In genomic region chr11:110141812-110142211, GRCh38 we compare ENCODE assay signal across 14 cellular contexts. TPM values are rescaled to one million over a fixed set of nuclear protein-coding genes. Genes with fewer than 3 reads are reported as not detected.
DNase-seq lines count a peak whose midpoint lies in the region; ATAC-seq and TF ChIP-seq lines count a peak whose summit lies in the region.
"Had no signal": no experiment of that assay in that cellular context is flagged by ENCODE, and none has a peak within 500 bp of the region (broad histone marks: within the 10 kb centered on the region; RNA-seq: fewer than 3 reads in every experiment).

No MANE protein-coding gene starts in this region.

- H3K9me3 ChIP-seq in RWPE2 (ENCODE audit: severe bottlenecking), result no peaks in the 10 kb centered on the region

- H3K27ac ChIP-seq in RWPE2 (ENCODE audit: poor library complexity, severe bottlenecking), result peak overlapping the region; percentile 33
- H3K27ac ChIP-seq: BLaER1 treated with 17β-estradiol and CSF1 and Interleukin-3, amounts not matched to agents 10 nM and 100 nM; HL-60 had no signal

- no peaks in the 10 kb centered on the region for H3K9me3 Mint-ChIP-seq in glutamatergic neuron (ENCODE audit: unreplicated experiment)
- H3K9me3 Mint-ChIP-seq in activated CD4-positive, alpha-beta memory T cell treated with anti-CD3 and anti-CD28 coated beads for 36 hours, result no peaks in the 10 kb centered on the region
- H3K9me3 Mint-ChIP-seq: CD8-positive, alpha-beta T cell; H9 had no signal

- peaks cover 44% of the 10 kb centered on the region for H3K36me3 ChIP-seq in RWPE2 (ENCODE audit: low read depth)

- DNase-seq in RWPE2 (ENCODE audit: low spot score) (no peak), epithelial cell of esophagus (ENCODE audit: low read depth) (peak; percentile 57), glutamatergic neuron (no peak)
- no peak for DNase-seq in activated CD4-positive, alpha-beta memory T cell treated with anti-CD3 and anti-CD28 coated beads for 36 hours
- DNase-seq: Calu3; CD8-positive, alpha-beta T cell; DMS79 treated with DMSO at 0.1 percent for 48 hours; GF-D8; H9 had no signal

- H3K4me3 Mint-ChIP-seq in glutamatergic neuron (ENCODE audit: unreplicated experiment), result peak overlapping the region; percentile 88
- no peak overlapping the region for H3K4me3 Mint-ChIP-seq in activated CD4-positive, alpha-beta memory T cell treated with anti-CD3 and anti-CD28 coated beads for 36 hours
- H3K4me3 Mint-ChIP-seq: B cell; CD8-positive, alpha-beta T cell; H9 had no signal

- no peaks in the 10 kb centered on the region for H3K36me3 Mint-ChIP-seq in glutamatergic neuron (ENCODE audit: unreplicated experiment)
- H3K36me3 Mint-ChIP-seq in activated CD4-positive, alpha-beta memory T cell treated with anti-CD3 and anti-CD28 coated beads for 36 hours, result no peaks in the 10 kb centered on the region
- H3K36me3 Mint-ChIP-seq: CD8-positive, alpha-beta T cell had no signal

- ATAC-seq in RWPE2 (ENCODE audit: low read depth) (peak; percentile 93), HG03565 (IDR thresholded peaks at IDR 0.05; ENCODE audit: unreplicated experiment) (no peak), HG02970 (IDR thresholded peaks at IDR 0.05; ENCODE audit: low FRiP score, unreplicated experiment) (no peak)
- ATAC-seq: CD8-positive, alpha-beta T cell had no signal

- H3K4me1 ChIP-seq in RWPE2 (ENCODE audit: insufficient read depth, poor library complexity, severe bottlenecking), result peaks cover 12% of the 10 kb centered on the region

- H3K27ac Mint-ChIP-seq in glutamatergic neuron (ENCODE audit: unreplicated experiment), result no peak overlapping the region
- H3K27ac Mint-ChIP-seq in activated CD4-positive, alpha-beta memory T cell treated with anti-CD3 and anti-CD28 coated beads for 36 hours, result no peak overlapping the region
- H3K27ac Mint-ChIP-seq: B cell; CD8-positive, alpha-beta T cell; H9 had no signal

- POLR2A ChIA-PET in activated CD4-positive, alpha-beta memory T cell treated with anti-CD3 and anti-CD28 coated beads for 36 hours (lab: Charles Lee), result no interaction called here

- intact Hi-C loops in activated CD4-positive, alpha-beta memory T cell treated with anti-CD3 and anti-CD28 coated beads for 36 hours (cut with micrococcal nuclease), result no loop called here

- CTCF ChIA-PET in activated CD4-positive, alpha-beta memory T cell treated with anti-CD3 and anti-CD28 coated beads for 36 hours (lab: Charles Lee), result interaction anchor here (1.4 kb wide), 1 partner anchor 60 kb away, joined by 3 read pairs; no protein-coding TSS in a partner anchor

- no peak for TF ChIP-seq CTCF in RWPE2 (IDR thresholded peaks at IDR 0.05; ENCODE audit: poor library complexity, severe bottlenecking)
- no peak for TF ChIP-seq CTCF in epithelial cell of esophagus (IDR thresholded peaks at IDR 0.05; ENCODE audit: insufficient read depth, low read depth, low read length, missing control alignments)
- no peak for TF ChIP-seq CTCF in glutamatergic neuron (IDR thresholded peaks at IDR 0.05; ENCODE audit: partially characterized antibody, unreplicated experiment)

- H3K27me3 Mint-ChIP-seq in glutamatergic neuron (ENCODE audit: unreplicated experiment), result peaks cover 2% of the 10 kb centered on the region
- peaks cover 9% of the 10 kb centered on the region for H3K27me3 Mint-ChIP-seq in activated CD4-positive, alpha-beta memory T cell treated with anti-CD3 and anti-CD28 coated beads for 36 hours

- H3K4me1 Mint-ChIP-seq in glutamatergic neuron (ENCODE audit: low read depth, unreplicated experiment), result peaks cover 45% of the 10 kb centered on the region
- no peaks in the 10 kb centered on the region for H3K4me1 Mint-ChIP-seq in activated CD4-positive, alpha-beta memory T cell treated with anti-CD3 and anti-CD28 coated beads for 36 hours (ENCODE audit: low read depth)
- H3K4me1 Mint-ChIP-seq: B cell had no signal

- H3K4me3 ChIP-seq in RWPE2 (ENCODE audit: severe bottlenecking), result no peak overlapping the region
- H3K4me3 ChIP-seq in epithelial cell of esophagus (ENCODE audit: low read length), result no peak overlapping the region
- H3K4me3 ChIP-seq: BLaER1 treated with 17β-estradiol and CSF1 and Interleukin-3, amounts not matched to agents 10 nM and 100 nM had no signal

- no peaks in the 10 kb centered on the region for H3K27me3 ChIP-seq in RWPE2 (ENCODE audit: insufficient read depth, poor library complexity, severe bottlenecking)
- H3K27me3 ChIP-seq: BLaER1 treated with 17β-estradiol and CSF1 and Interleukin-3, amounts not matched to agents 10 nM and 100 nM had no signal

RNA-seq across cellular contexts. Expression of gene ZC3H12C, which starts 48.6 kb away (rescaled TPM):
- total RNA-seq in glutamatergic neuron (ENCODE audit: unreplicated experiment), result 60.6 TPM
- under 1 TPM; 0.46 to 0.69 TPM for total RNA-seq in activated CD4-positive, alpha-beta memory T cell treated with anti-CD3 and anti-CD28 coated beads for 36 hours
- total RNA-seq: CD8-positive, alpha-beta T cell had no signal

Comparison
In these comparisons a context has a peak if more than half of its experiments do, and no peak if none do; other contexts are left out.
1. RNA of gene ZC3H12C, which starts 48.6 kb away (total RNA-seq): 60.6 TPM in glutamatergic neuron (single experiment); 0.46 to 0.69 TPM in activated CD4-positive, alpha-beta memory T cell treated with anti-CD3 and anti-CD28 coated beads for 36 hours; every median in the first group is over 10 times any median in the second.